Comparison of ENCODE assay signal across 24 cellular contexts in the genomic region with DNA sequence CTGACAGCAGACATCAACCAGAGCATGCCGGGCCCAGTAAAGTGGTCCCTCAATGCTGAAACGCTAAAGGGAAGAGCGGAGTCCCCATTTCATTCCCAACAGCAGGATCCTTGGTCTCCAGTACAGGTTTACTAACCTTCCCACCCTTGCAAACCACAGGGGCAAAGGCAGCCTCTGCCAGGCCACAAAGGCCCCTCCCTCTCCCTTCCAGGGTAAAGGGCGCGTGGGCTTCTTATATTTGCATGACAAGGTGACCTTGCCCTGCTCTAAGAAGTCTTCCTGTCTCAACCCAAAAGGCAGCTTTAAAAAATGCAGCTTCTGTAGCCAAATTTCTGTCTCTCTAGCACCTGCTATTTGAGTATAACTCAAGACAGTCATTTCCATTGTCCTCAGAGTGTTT.
"Had no signal": no experiment of that assay in that cellular context is flagged by ENCODE, and none has a peak within 500 bp of the region (broad histone marks: within the 10 kb centered on the region; RNA-seq: fewer than 3 reads in every experiment).

No MANE protein-coding gene starts in this region.

- H3K4me3 Mint-ChIP-seq: effector memory CD8-positive, alpha-beta T cell; mesothelial cell of epicardium; naive B cell; natural killer cell treated with Interleukin-12 subunit alpha and Interleukin-12 subunit beta and Interleukin-15 and Interleukin-18, amount 100 ng/mL, for 72 hours had no signal

- DNase-seq: cortex of kidney; effector memory CD8-positive, alpha-beta T cell; hypothalamus; left cardiac atrium; left lung; mesenchymal stem cell; mucosa of descending colon; naive B cell; nucleus accumbens; stimulated activated CD4-positive, alpha-beta T cell treated with anti-CD3 and anti-CD28 coated beads, Interleukin-12 subunit alpha, Interleukin-12 subunit beta, amount 100 ng/mL, for 4 hours; stimulated activated CD4-positive, alpha-beta T cell treated with anti-CD3 and anti-CD28 coated beads, Interleukin-1b, Interleukin-23, amount 100 ng/mL, for 48 hours; stimulated activated CD4-positive, alpha-beta T cell treated with anti-CD3 and anti-CD28 coated beads, Interleukin-4, amount 100 ng/mL, for 1 hour; stimulated activated CD8-positive, alpha-beta memory T cell treated with anti-CD3 and anti-CD28 coated beads, Interleukin-4, amount 100 ng/mL, for 48 hours; stimulated activated naive CD4-positive, alpha-beta T cell treated with Interleukin-2 at 50 U/mL for 16 hours; stomach; thyroid gland; trophoblast cell had no signal

- H3K4me3 ChIP-seq: left lung, mucosa of descending colon, prostate gland, right atrium auricular region, smooth muscle cell, stomach, thyroid gland, vagina had no signal

- H3K36me3 Mint-ChIP-seq: mesothelial cell of epicardium; natural killer cell treated with Interleukin-12 subunit alpha and Interleukin-12 subunit beta and Interleukin-15 and Interleukin-18, amount 100 ng/mL, for 72 hours had no signal

- H3K27me3 ChIP-seq: left lung, right atrium auricular region, stomach, thyroid gland, vagina had no signal

- H3K27me3 Mint-ChIP-seq: effector memory CD8-positive, alpha-beta T cell had no signal

- H3K27ac ChIP-seq: left lung, prostate gland, right atrium auricular region, stomach, thyroid gland, vagina had no signal

- H3K9me3 Mint-ChIP-seq: effector memory CD8-positive, alpha-beta T cell; natural killer cell treated with Interleukin-12 subunit alpha and Interleukin-12 subunit beta and Interleukin-15 and Interleukin-18, amount 100 ng/mL, for 72 hours had no signal

- H3K4me1 Mint-ChIP-seq: naive B cell had no signal

- H3K9me3 ChIP-seq: left lung, mucosa of descending colon, prostate gland, right atrium auricular region, stomach, thyroid gland, vagina had no signal

- ATAC-seq: effector memory CD8-positive, alpha-beta T cell; left cardiac atrium; left lung; mucosa of descending colon; natural killer cell treated with Interleukin-12 subunit alpha and Interleukin-12 subunit beta and Interleukin-15 and Interleukin-18, amount 100 ng/mL, for 72 hours; sciatic nerve had no signal

- H3K4me1 ChIP-seq: prostate gland, stomach, thyroid gland, vagina had no signal

- H3K27ac Mint-ChIP-seq: effector memory CD8-positive, alpha-beta T cell; mesothelial cell of epicardium; naive B cell; natural killer cell treated with Interleukin-12 subunit alpha and Interleukin-12 subunit beta and Interleukin-15 and Interleukin-18, amount 100 ng/mL, for 72 hours had no signal

- H3K36me3 ChIP-seq: left lung, prostate gland, right atrium auricular region, stomach, thyroid gland, vagina had no signal

- H3K4me2 ChIP-seq: smooth muscle cell had no signal
